1 cellular context compared by ENCODE assay signal in the genomic region with DNA sequence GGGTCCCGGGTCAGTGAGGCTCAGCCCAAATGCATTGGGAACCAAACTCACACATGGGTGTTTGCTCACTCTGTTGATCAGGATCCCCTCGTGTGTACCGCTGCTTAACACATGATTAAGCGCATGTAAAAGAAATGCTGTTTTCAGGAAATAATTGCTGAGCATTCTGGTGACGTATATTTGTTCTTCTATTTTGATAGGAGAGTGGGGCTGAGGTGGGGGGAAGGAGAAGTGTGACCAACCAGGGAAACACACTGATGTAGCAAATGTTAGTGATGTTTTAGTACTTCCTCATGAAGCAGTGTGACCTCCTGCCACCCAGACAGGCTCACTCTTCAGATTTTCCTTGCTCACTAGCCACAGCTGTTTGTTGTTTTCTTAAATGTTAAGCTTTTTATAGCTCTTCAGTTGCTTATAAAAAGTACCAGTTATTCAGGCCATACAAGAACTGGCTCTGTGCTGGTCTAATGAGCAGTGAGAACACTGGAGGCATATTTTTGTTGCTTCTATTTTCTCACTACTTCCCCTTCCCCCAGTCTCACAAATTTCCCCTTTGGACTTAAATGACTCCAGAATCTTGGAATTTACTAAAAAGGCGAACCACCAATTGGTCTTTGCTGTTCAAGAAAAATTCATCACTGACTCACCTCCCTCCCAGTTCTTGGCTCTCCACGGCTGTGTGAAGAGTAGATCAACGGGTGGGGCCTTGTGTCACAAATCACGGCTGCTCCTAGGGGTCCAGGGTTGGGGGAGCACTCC.
TF ChIP-seq lines count a peak whose summit lies in the region.

No MANE protein-coding gene starts in this region.

TF ChIP-seq in IMR-90, 13 proteins besides CTCF, POLR2A, EP300 and RAD21:
- TF ChIP-seq CEBPB (IDR thresholded peaks at IDR 0.05; ENCODE audit: low read depth, low read length) (no peak), NFE2L2 (IDR thresholded peaks at IDR 0.05; ENCODE audit: low read depth, low read length) (no peak), BHLHE40 (IDR thresholded peaks at IDR 0.05; ENCODE audit: low read depth, low read length) (peak; percentile 16; the same call in 1 of the 2 replicates), FOS (IDR thresholded peaks at IDR 0.05; ENCODE audit: low read depth, low read length) (no peak), MXI1 (IDR thresholded peaks at IDR 0.05; ENCODE audit: borderline replicate concordance, low read depth, low read length) (no peak), CHD1 (IDR thresholded peaks at IDR 0.05; ENCODE audit: low read depth, low read length) (no peak)
- TF ChIP-seq, protein P1, sequence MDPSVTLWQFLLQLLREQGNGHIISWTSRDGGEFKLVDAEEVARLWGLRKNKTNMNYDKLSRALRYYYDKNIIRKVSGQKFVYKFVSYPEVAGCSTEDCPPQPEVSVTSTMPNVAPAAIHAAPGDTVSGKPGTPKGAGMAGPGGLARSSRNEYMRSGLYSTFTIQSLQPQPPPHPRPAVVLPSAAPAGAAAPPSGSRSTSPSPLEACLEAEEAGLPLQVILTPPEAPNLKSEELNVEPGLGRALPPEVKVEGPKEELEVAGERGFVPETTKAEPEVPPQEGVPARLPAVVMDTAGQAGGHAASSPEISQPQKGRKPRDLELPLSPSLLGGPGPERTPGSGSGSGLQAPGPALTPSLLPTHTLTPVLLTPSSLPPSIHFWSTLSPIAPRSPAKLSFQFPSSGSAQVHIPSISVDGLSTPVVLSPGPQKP (IDR thresholded peaks at IDR 0.05; ENCODE audit: borderline replicate concordance, low read depth, low read length), result no peak
